In the genomic region with DNA sequence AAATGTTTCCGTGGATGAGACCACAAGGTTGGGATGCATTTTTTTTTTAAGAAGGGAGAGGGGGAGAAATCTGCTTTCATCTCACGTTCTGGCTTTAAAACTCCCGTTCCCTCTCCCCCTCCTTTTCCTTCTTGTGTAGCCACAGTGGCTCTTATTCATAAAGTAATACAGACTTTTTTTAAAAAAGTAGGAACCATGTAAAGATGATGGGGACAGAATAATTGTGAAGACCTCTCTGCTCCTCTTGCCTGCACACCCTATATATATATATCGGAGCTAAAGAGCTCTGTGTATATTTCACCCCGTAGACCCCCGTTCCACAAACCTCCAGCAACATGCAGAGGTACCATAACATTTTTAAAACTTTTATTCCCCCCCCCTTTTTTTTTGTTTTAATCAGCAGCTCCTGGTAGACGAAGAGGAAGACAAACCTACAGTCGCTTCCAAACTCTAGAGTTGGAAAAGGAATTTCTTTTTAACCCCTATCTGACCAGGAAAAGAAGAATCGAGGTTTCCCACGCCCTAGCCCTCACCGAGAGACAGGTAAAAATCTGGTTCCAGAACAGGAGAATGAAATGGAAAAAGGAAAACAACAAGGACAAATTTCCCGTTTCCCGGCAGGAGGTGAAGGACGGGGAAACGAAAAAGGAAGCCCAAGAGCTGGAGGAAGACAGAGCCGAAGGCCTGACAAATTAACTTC, we compare ENCODE assay signal across 2 cellular contexts.
TF ChIP-seq lines count a peak whose summit lies in the region.

No MANE protein-coding gene starts in this region.

TF ChIP-seq in SK-N-SH, 30 proteins besides CTCF, POLR2A, EP300 and RAD21:
- no peak for TF ChIP-seq IRF3 (IDR thresholded peaks at IDR 0.05; ENCODE audit: low read depth, low read length)
- TF ChIP-seq MXI1 (IDR thresholded peaks at IDR 0.05; ENCODE audit: low read depth, low read length) = 0 out of 2 replicates have a peak, but pooled peaks have one; percentile 9
- no peak for TF ChIP-seq RFX5 (IDR thresholded peaks at IDR 0.05; ENCODE audit: low read length)
TF ChIP-seq in SK-N-SH: peak in this region for 1.

TF ChIP-seq in WTC11, 78 proteins besides CTCF, POLR2A, EP300 and RAD21 (continued from another document):
- no peak for TF ChIP-seq PREB (CRISPR knock-in tag; IDR thresholded peaks at IDR 0.05; ENCODE audit: borderline replicate concordance)
- TF ChIP-seq GTF2I (CRISPR knock-in tag; conservative IDR thresholded peaks at IDR 0.05) = no peak
- TF ChIP-seq NFE2L1 (CRISPR knock-in tag; IDR thresholded peaks at IDR 0.05) = no peak
- TF ChIP-seq, protein P1, sequence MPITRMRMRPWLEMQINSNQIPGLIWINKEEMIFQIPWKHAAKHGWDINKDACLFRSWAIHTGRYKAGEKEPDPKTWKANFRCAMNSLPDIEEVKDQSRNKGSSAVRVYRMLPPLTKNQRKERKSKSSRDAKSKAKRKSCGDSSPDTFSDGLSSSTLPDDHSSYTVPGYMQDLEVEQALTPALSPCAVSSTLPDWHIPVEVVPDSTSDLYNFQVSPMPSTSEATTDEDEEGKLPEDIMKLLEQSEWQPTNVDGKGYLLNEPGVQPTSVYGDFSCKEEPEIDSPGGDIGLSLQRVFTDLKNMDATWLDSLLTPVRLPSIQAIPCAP (CRISPR knock-in tag; IDR thresholded peaks at IDR 0.05) = no peak
- no peak for TF ChIP-seq ZNF671 (CRISPR knock-in tag; IDR thresholded peaks at IDR 0.05)
- no peak for TF ChIP-seq JUN (CRISPR knock-in tag; IDR thresholded peaks at IDR 0.05)
- TF ChIP-seq, protein P2, sequence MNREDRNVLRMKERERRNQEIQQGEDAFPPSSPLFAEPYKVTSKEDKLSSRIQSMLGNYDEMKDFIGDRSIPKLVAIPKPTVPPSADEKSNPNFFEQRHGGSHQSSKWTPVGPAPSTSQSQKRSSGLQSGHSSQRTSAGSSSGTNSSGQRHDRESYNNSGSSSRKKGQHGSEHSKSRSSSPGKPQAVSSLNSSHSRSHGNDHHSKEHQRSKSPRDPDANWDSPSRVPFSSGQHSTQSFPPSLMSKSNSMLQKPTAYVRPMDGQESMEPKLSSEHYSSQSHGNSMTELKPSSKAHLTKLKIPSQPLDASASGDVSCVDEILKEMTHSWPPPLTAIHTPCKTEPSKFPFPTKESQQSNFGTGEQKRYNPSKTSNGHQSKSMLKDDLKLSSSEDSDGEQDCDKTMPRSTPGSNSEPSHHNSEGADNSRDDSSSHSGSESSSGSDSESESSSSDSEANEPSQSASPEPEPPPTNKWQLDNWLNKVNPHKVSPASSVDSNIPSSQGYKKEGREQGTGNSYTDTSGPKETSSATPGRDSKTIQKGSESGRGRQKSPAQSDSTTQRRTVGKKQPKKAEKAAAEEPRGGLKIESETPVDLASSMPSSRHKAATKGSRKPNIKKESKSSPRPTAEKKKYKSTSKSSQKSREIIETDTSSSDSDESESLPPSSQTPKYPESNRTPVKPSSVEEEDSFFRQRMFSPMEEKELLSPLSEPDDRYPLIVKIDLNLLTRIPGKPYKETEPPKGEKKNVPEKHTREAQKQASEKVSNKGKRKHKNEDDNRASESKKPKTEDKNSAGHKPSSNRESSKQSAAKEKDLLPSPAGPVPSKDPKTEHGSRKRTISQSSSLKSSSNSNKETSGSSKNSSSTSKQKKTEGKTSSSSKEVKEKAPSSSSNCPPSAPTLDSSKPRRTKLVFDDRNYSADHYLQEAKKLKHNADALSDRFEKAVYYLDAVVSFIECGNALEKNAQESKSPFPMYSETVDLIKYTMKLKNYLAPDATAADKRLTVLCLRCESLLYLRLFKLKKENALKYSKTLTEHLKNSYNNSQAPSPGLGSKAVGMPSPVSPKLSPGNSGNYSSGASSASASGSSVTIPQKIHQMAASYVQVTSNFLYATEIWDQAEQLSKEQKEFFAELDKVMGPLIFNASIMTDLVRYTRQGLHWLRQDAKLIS (CRISPR knock-in tag; IDR thresholded peaks at IDR 0.05; ENCODE audit: borderline replicate concordance) = no peak
- TF ChIP-seq ZNF416 (CRISPR knock-in tag; IDR thresholded peaks at IDR 0.05) = no peak
- TF ChIP-seq NR1H2 (CRISPR knock-in tag; IDR thresholded peaks at IDR 0.05) = no peak
- no peak for TF ChIP-seq ZNF423 (CRISPR knock-in tag; IDR thresholded peaks at IDR 0.05)
- no peak for TF ChIP-seq IRF2 (CRISPR knock-in tag; IDR thresholded peaks at IDR 0.05; ENCODE audit: borderline replicate concordance, low read depth)
